ENCODE assay signal across 8 cellular contexts in genomic region chr10:3484306-3485187, GRCh38.
A peak's percentile ranks its signal among the peaks of the same experiment; 100 is the strongest.
DNase-seq lines count a peak whose midpoint lies in the region; ATAC-seq and TF ChIP-seq lines count a peak whose summit lies in the region.

No MANE protein-coding gene starts in this region.

- H3K36me3 ChIP-seq in tibial nerve: no peaks in the 10 kb centered on the region

- TF ChIP-seq EP300 in tibial nerve (IDR thresholded peaks at IDR 0.05): no peak

- H3K27ac ChIP-seq in tibial nerve: peak overlapping the region in 3 of 4 donors; percentile 48 to 75 (median 71)

- peak overlapping the region in 1 of 4 donors; percentile 4 for H3K4me3 ChIP-seq in tibial nerve

- TF ChIP-seq CTCF in tibial nerve (IDR thresholded peaks at IDR 0.05): no peak

- 57 to 67% methylated on average over 22 of the region's 22 CpGs for WGBS in tibial nerve, 2 donors

- DNase-seq in ELR (ENCODE audit: low read depth): peak; percentile 37
- peak; percentile 89 for DNase-seq in fibroblast of peridontal ligament (ENCODE audit: extremely low read depth)
- DNase-seq in tibial nerve (ENCODE audit: low spot score in 2 of 2): no peak
- DNase-seq in superior temporal gyrus (ENCODE audit: extremely low spot score): no peak
- no peak for DNase-seq in NK-92 treated with Interleukin-12 subunit alpha and Interleukin-12 subunit beta, amount 100 ng/mL, for 24 hours (lab: John Stamatoyannopoulos, UW)
- DNase-seq in activated CD4-positive, alpha-beta T cell treated with anti-CD3 and anti-CD28 coated beads, Interleukin-2, amount 50 U/mL, for 48 hours: no peak

- ATAC-seq in GM21367 (IDR thresholded peaks at IDR 0.05; ENCODE audit: unreplicated experiment) (peak; percentile 79), HG03558 (IDR thresholded peaks at IDR 0.05; ENCODE audit: extremely low read depth, unreplicated experiment) (peak; percentile 73)

- no peaks in the 10 kb centered on the region for H3K9me3 ChIP-seq in tibial nerve

- H3K4me1 ChIP-seq in tibial nerve: peaks cover 0 to 30% (median 17%) of the 10 kb centered on the region in 4 donors

- TF ChIP-seq POLR2A in tibial nerve (IDR thresholded peaks at IDR 0.05): no peak

- no peaks in the 10 kb centered on the region for H3K27me3 ChIP-seq in tibial nerve

Comparison
In these comparisons a context has a peak if more than half of its experiments do, and no peak if none do; other contexts are left out.
1. DNase-seq: peak in ELR (single experiment) and fibroblast of peridontal ligament (single experiment); none in tibial nerve (0 of 2), superior temporal gyrus (single experiment), NK-92 treated with Interleukin-12 subunit alpha and Interleukin-12 subunit beta, amount 100 ng/mL, for 24 hours (single experiment) and activated CD4-positive, alpha-beta T cell treated with anti-CD3 and anti-CD28 coated beads, Interleukin-2, amount 50 U/mL, for 48 hours (0 of 2).